ENCODE assay signal across 20 cellular contexts in genomic region chr1:48402619-48403018, GRCh38.
A peak's percentile ranks its signal among the peaks of the same experiment; 100 is the strongest.
DNase-seq lines count a peak whose midpoint lies in the region; ATAC-seq and TF ChIP-seq lines count a peak whose summit lies in the region.
"Had no signal": no experiment of that assay in that cellular context is flagged by ENCODE, and none has a peak within 500 bp of the region (broad histone marks: within the 10 kb centered on the region; RNA-seq: fewer than 3 reads in every experiment).

No MANE protein-coding gene starts in this region.

- H3K9me3 ChIP-seq in body of pancreas, result no peaks in the 10 kb centered on the region
- H3K9me3 ChIP-seq in hepatocyte (ENCODE audit: low read depth), result no peaks in the 10 kb centered on the region
- H3K9me3 ChIP-seq: BE2C, BLaER1 had no signal

- H3K79me2 ChIP-seq in hepatocyte, result no peaks in the 10 kb centered on the region

- H3K9me2 ChIP-seq in hepatocyte (replicated peaks; ENCODE audit: insufficient read depth), result no peaks in the 10 kb centered on the region

- intact Hi-C loops in body of pancreas (cut with DNase I) (no loop called here), lower leg skin (cut with DNase I; ENCODE audit: low total_unique reads) (no loop called here)

- TF ChIP-seq CTCF in body of pancreas (IDR thresholded peaks at IDR 0.05) (no peak), hepatocyte (IDR thresholded peaks at IDR 0.05; ENCODE audit: poor library complexity) (no peak), progenitor cell of endocrine pancreas (IDR thresholded peaks at IDR 0.05; ENCODE audit: unreplicated experiment) (no peak), lower leg skin (IDR thresholded peaks at IDR 0.05) (no peak)

- peaks cover 7% of the 10 kb centered on the region for H3K4me1 ChIP-seq in body of pancreas
- H3K4me1 ChIP-seq in hepatocyte (ENCODE audit: insufficient read depth), result no peaks in the 10 kb centered on the region
- H3K4me1 ChIP-seq: BE2C, BLaER1 had no signal

- H4K20me1 ChIP-seq in hepatocyte (ENCODE audit: insufficient read depth, poor library complexity, severe bottlenecking), result no peaks in the 10 kb centered on the region
- H4K20me1 ChIP-seq: BLaER1 had no signal

- H3K4me3 Mint-ChIP-seq in progenitor cell of endocrine pancreas (ENCODE audit: low read depth), result no peak overlapping the region
- H3K4me3 Mint-ChIP-seq: CD14-positive monocyte; CD4-positive, alpha-beta memory T cell; CD4-positive, CD25-positive, alpha-beta regulatory T cell; CD8-positive, alpha-beta memory T cell had no signal

- no peak overlapping the region for H2AFZ ChIP-seq in hepatocyte

- peaks cover 6% of the 10 kb centered on the region for H3K36me3 Mint-ChIP-seq in progenitor cell of endocrine pancreas (ENCODE audit: insufficient read depth)
- H3K36me3 Mint-ChIP-seq: CD4-positive, alpha-beta memory T cell; CD4-positive, CD25-positive, alpha-beta regulatory T cell had no signal

- H3K27me3 ChIP-seq in body of pancreas (peaks cover 0 to 3% of the 10 kb centered on the region in 2 donors), hepatocyte (no peaks in the 10 kb centered on the region)
- H3K27me3 ChIP-seq: BE2C, BLaER1 had no signal

- H3K4me3 ChIP-seq in body of pancreas (no peak overlapping the region), hepatocyte (no peak overlapping the region), lower leg skin (ENCODE audit: low read depth, poor library complexity, severe bottlenecking) (no peak overlapping the region)
- H3K4me3 ChIP-seq: BLaER1 had no signal

- H3K27ac Mint-ChIP-seq in progenitor cell of endocrine pancreas, result peak overlapping the region; percentile 62
- H3K27ac Mint-ChIP-seq: CD14-positive monocyte; CD4-positive, CD25-positive, alpha-beta regulatory T cell; CD8-positive, alpha-beta memory T cell had no signal

- H3K36me3 ChIP-seq in body of pancreas (replicated peaks in 1 of 2; ENCODE audit: insufficient read depth in 1 of 2, low read depth in 2 of 2), result no peaks in the 10 kb centered on the region
- no peaks in the 10 kb centered on the region for H3K36me3 ChIP-seq in hepatocyte (replicated peaks; ENCODE audit: insufficient read depth, low read depth)
- H3K36me3 ChIP-seq: BE2C, BLaER1 had no signal

- TF ChIP-seq POLR2A in body of pancreas (IDR thresholded peaks at IDR 0.05) (no peak), lower leg skin (IDR thresholded peaks at IDR 0.05) (no peak)

- H3K4me1 Mint-ChIP-seq in progenitor cell of endocrine pancreas (ENCODE audit: low read depth), result peaks cover 12% of the 10 kb centered on the region
- H3K4me1 Mint-ChIP-seq: CD14-positive monocyte; CD4-positive, alpha-beta memory T cell; CD4-positive, CD25-positive, alpha-beta regulatory T cell; CD8-positive, alpha-beta memory T cell had no signal

- no peaks in the 10 kb centered on the region for H3K27me3 Mint-ChIP-seq in progenitor cell of endocrine pancreas
- H3K27me3 Mint-ChIP-seq: CD4-positive, alpha-beta memory T cell; CD4-positive, CD25-positive, alpha-beta regulatory T cell had no signal

- ATAC-seq in body of pancreas (peak; percentile 40), HG03520 (IDR thresholded peaks at IDR 0.05; ENCODE audit: unreplicated experiment) (no peak)

- no peak overlapping the region for H3K4me2 ChIP-seq in hepatocyte
- H3K4me2 ChIP-seq: BLaER1 had no signal

- 49 to 51% methylated on average over 2 of the region's 2 CpGs for WGBS in body of pancreas, 2 donors
- WGBS in hepatocyte (ENCODE audit: low lambda C conversion rate, missing lambda C conversion rate), result 81% methylated on average over 2 of the region's 2 CpGs
- WGBS in lower leg skin, 2 donors, result 88% methylated on average over 2 of the region's 2 CpGs

- H3K9me3 Mint-ChIP-seq in progenitor cell of endocrine pancreas (ENCODE audit: low read depth), result no peaks in the 10 kb centered on the region
- H3K9me3 Mint-ChIP-seq: CD4-positive, alpha-beta memory T cell had no signal

- H3K27ac ChIP-seq in body of pancreas (no peak overlapping the region), hepatocyte (no peak overlapping the region)
- H3K27ac ChIP-seq: BLaER1 had no signal

- DNase-seq in body of pancreas, result no peak
- DNase-seq in hepatocyte (ENCODE audit: low spot score), result peak; percentile 6
- no peak for DNase-seq in progenitor cell of endocrine pancreas (ENCODE audit: low spot score, unreplicated experiment)
- DNase-seq in activated CD4-positive, alpha-beta T cell treated with anti-CD3 and anti-CD28 coated beads, Interleukin-2, amount 50 U/mL, for 48 hours, result no peak
- no peak for DNase-seq in lower leg skin (ENCODE audit: low spot score in 2 of 2)
- DNase-seq in germinal center (ENCODE audit: low spot score), result no peak
- DNase-seq: 8988T; ACHN; BE2C; C1 segment of cervical spinal cord; Calu3; CD4-positive, alpha-beta memory T cell; CD4-positive, CD25-positive, alpha-beta regulatory T cell; CD8-positive, alpha-beta memory T cell; COR-L47; DMS79 treated with DMSO at 0.1 percent for 48 hours; GF-D8 had no signal
